In the genomic region with DNA sequence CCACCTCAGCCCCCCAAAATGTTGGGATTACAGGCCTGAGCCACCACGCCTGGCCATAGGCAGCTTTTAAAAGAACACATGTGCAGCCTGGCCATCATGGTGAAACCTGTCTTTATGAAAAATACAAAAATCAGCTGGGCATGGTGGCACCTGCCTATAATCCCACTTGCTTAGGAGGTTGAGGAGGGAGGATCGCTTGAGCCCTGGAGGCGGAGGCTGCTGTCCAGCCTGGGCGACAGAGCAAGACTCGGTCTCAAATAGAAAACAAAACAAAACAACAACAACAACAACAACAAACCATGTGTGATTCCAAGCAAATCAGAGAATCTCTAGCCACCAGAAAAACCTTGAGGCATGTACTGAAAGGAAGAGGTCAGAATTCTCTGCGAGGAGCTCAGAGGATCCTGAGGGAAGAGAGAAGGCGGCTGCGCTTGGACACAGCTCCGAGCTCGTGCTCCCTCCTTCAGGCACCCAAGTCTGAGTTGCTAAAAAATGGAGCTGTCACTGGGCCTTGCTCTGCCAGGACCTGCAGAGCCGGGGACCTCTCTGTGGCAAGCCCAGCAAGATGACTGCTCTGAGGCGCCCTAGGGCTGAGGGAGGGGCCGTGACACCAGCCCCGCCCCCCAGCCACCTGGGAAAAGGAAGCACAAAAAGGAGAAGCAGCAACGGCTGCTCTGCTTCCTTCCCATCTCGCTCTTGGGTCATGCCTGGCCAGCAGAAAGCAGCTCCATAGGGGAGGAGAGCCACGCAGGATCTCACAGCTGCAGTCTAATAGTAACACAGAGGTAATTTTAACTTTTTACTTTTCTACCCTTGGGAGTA, we compare ENCODE assay signal across 9 cellular contexts. TPM values are rescaled to one million over a fixed set of nuclear protein-coding genes. Genes with fewer than 3 reads are reported as not detected.
DNase-seq lines count a peak whose midpoint lies in the region; ATAC-seq and TF ChIP-seq lines count a peak whose summit lies in the region.
"Had no signal": no experiment of that assay in that cellular context is flagged by ENCODE, and none has a peak within 500 bp of the region (broad histone marks: within the 10 kb centered on the region; RNA-seq: fewer than 3 reads in every experiment).

A gene (plus strand): TSS at position 677 of the 822 bp plus-strand sequence. CDS start 1,941 bp downstream, outside the sequence.

- no peaks in the 10 kb centered on the region for H3K9me3 Mint-ChIP-seq in activated naive CD4-positive, alpha-beta T cell treated with anti-CD3 and anti-CD28 coated beads, Interleukin-2, amount 10 ng/mL, durations not matched to agents 7 days and 5 days

- H3K36me3 ChIP-seq in Peyer's patch = no peaks in the 10 kb centered on the region
- H3K36me3 ChIP-seq: SJCRH30 had no signal

- CTCF ChIA-PET in activated naive CD4-positive, alpha-beta T cell treated with anti-CD3 and anti-CD28 coated beads, Interleukin-2, amount 10 ng/mL, durations not matched to agents 7 days and 5 days (lab: Charles Lee) = interaction anchor here (0.8 to 0.9 kb wide), 2 partner anchors 20 to 42 kb away, joined by 3 to 4 read pairs; no protein-coding TSS in a partner anchor

- peaks cover 18% of the 10 kb centered on the region for H3K4me1 Mint-ChIP-seq in activated naive CD4-positive, alpha-beta T cell treated with anti-CD3 and anti-CD28 coated beads, Interleukin-2, amount 10 ng/mL, durations not matched to agents 7 days and 5 days

- H3K27me3 ChIP-seq in Peyer's patch = no peaks in the 10 kb centered on the region
- H3K27me3 ChIP-seq: SJCRH30 had no signal

- peak within 1 kb of the TSS in 3 of 4 donors; percentile 38 to 75 (median 55) for H3K27ac ChIP-seq in Peyer's patch
- H3K27ac ChIP-seq: SJCRH30 had no signal

- no peaks in the 10 kb centered on the region for H3K9me3 ChIP-seq in Peyer's patch
- H3K9me3 ChIP-seq: SJCRH30 had no signal

- TF ChIP-seq POLR2A in Peyer's patch (IDR thresholded peaks at IDR 0.05) = peak; percentile 23 to 31

- no peaks in the 10 kb centered on the region for H3K4me1 ChIP-seq in Peyer's patch
- H3K4me1 ChIP-seq: SJCRH30 had no signal

- H3K4me3 Mint-ChIP-seq in activated naive CD4-positive, alpha-beta T cell treated with anti-CD3 and anti-CD28 coated beads, Interleukin-2, amount 10 ng/mL, durations not matched to agents 7 days and 5 days = peak within 1 kb of the TSS; percentile 90

- H3K36me3 Mint-ChIP-seq in activated naive CD4-positive, alpha-beta T cell treated with anti-CD3 and anti-CD28 coated beads, Interleukin-2, amount 10 ng/mL, durations not matched to agents 7 days and 5 days = no peaks in the 10 kb centered on the region

- intact Hi-C loops in left colon (cut with DNase I, micrococcal nuclease) = no loop called here

- DNase-seq in Peyer's patch (peak; percentile 74 to 94 (median 91)), left colon (peak; percentile 71 to 87), HT-29 (ENCODE audit: low spot score) (no peak), LoVo (ENCODE audit: low spot score) (no peak)
- DNase-seq in activated naive CD4-positive, alpha-beta T cell treated with anti-CD3 and anti-CD28 coated beads, Interleukin-2, amount 10 ng/mL, durations not matched to agents 7 days and 5 days = peak; percentile 74
- peak; percentile 17 for DNase-seq in stimulated activated CD8-positive, alpha-beta memory T cell treated with anti-CD3 and anti-CD28 coated beads, Interleukin-12 subunit alpha, Interleukin-12 subunit beta, amount 100 ng/mL, for 4 hours (ENCODE audit: low read depth)

- peaks cover 12% of the 10 kb centered on the region for H3K27me3 Mint-ChIP-seq in activated naive CD4-positive, alpha-beta T cell treated with anti-CD3 and anti-CD28 coated beads, Interleukin-2, amount 10 ng/mL, durations not matched to agents 7 days and 5 days

- ATAC-seq in GM18861 (IDR thresholded peaks at IDR 0.05; ENCODE audit: unreplicated experiment) = peak; percentile 86
- peak; percentile 89 for ATAC-seq in HG02943 (IDR thresholded peaks at IDR 0.05; ENCODE audit: low read depth, unreplicated experiment)
- ATAC-seq in left colon = peak; percentile 76

- no peak for TF ChIP-seq CTCF in Peyer's patch (IDR thresholded peaks at IDR 0.05)

- peak within 1 kb of the TSS; percentile 44 to 53 (median 44) for H3K4me3 ChIP-seq in Peyer's patch
- H3K4me3 ChIP-seq: SJCRH30 had no signal

- peak within 1 kb of the TSS; percentile 78 for H3K27ac Mint-ChIP-seq in activated naive CD4-positive, alpha-beta T cell treated with anti-CD3 and anti-CD28 coated beads, Interleukin-2, amount 10 ng/mL, durations not matched to agents 7 days and 5 days

RNA-seq across cellular contexts. Expression of the gene that starts here (rescaled TPM):
- total RNA-seq in Peyer's patch = 1 to 10 TPM; 1.2 to 5.0 (median 3.6) TPM
- total RNA-seq in left colon = 1 to 10 TPM; 1.7 TPM
- total RNA-seq in HT-29 (2014; rRNA removed; shearing (Covaris generic)) = 0.10 and 0.38 TPM in 2 replicates
- total RNA-seq: SJCRH30 had no signal

Comparison
In these comparisons a context has a peak if more than half of its experiments do, and no peak if none do; other contexts are left out.
1. DNase-seq: peak in Peyer's patch (3 of 3), activated naive CD4-positive, alpha-beta T cell treated with anti-CD3 and anti-CD28 coated beads, Interleukin-2, amount 10 ng/mL, durations not matched to agents 7 days and 5 days (single experiment), left colon (2 of 2) and stimulated activated CD8-positive, alpha-beta memory T cell treated with anti-CD3 and anti-CD28 coated beads, Interleukin-12 subunit alpha, Interleukin-12 subunit beta, amount 100 ng/mL, for 4 hours (single experiment); none in HT-29 (single experiment) and LoVo (single experiment).
2. Peak in every context shown above with its lines, with median percentiles within 50 percentile points of each other: ATAC-seq.